ENCODE assay signal across 34 cellular contexts in genomic region chr1:196667131-196667530, GRCh38. TPM values are rescaled to one million over a fixed set of nuclear protein-coding genes. Genes with fewer than 3 reads are reported as not detected.
"Had no signal": no experiment of that assay in that cellular context is flagged by ENCODE, and none has a peak within 500 bp of the region (broad histone marks: within the 10 kb centered on the region; RNA-seq: fewer than 3 reads in every experiment).

No MANE protein-coding gene starts in this region.

- H3K4me1 ChIP-seq: adrenal gland, breast epithelium, colonic mucosa, esophagus muscularis mucosa, foreskin keratinocyte, gastrocnemius medialis, heart left ventricle had no signal

- H3K4me3 ChIP-seq: adrenal gland, breast epithelium, cardiac muscle cell, colonic mucosa, esophagus muscularis mucosa, gastrocnemius medialis, heart left ventricle had no signal

- H3K27me3 ChIP-seq: adrenal gland, breast epithelium, cardiac muscle cell, colonic mucosa, esophagus muscularis mucosa, foreskin keratinocyte, gastrocnemius medialis, heart left ventricle had no signal

- DNase-seq: activated CD4-positive, alpha-beta memory T cell treated with anti-CD3 and anti-CD28 coated beads for 36 hours; activated CD4-positive, alpha-beta T cell treated with anti-CD3 and anti-CD28 coated beads for 36 hours; activated CD4-positive, alpha-beta T cell treated with anti-CD3 and anti-CD28 coated beads, Interleukin-2, amount 10 ng/mL, durations not matched to agents 24 days and 14 days; activated CD4-positive, CD25-positive, alpha-beta regulatory T cell; activated CD4-positive, CD25-positive, alpha-beta regulatory T cell treated with anti-CD3 and anti-CD28 coated beads, Interleukin-2, amount 50 U/mL, for 72 hours; activated CD8-positive, alpha-beta memory T cell treated with anti-CD3 and anti-CD28 coated beads, Interleukin-2, amount 10 ng/mL, durations not matched to agents 7 days and 5 days; activated CD8-positive, alpha-beta memory T cell treated with anti-CD3 and anti-CD28 coated beads, Interleukin-2, amount 50 U/mL, for 4 hours; activated CD8-positive, alpha-beta T cell treated with anti-CD3 and anti-CD28 coated beads, Interleukin-2, amount 10 ng/mL, durations not matched to agents 7 days and 5 days; activated effector memory CD4-positive, alpha-beta T cell treated with anti-CD3 and anti-CD28 coated beads, Interleukin-2, amount 50 U/mL, for 16 hours; activated naive CD4-positive, alpha-beta T cell treated with anti-CD3 and anti-CD28 coated beads for 36 hours; activated naive CD8-positive, alpha-beta T cell treated with anti-CD3 and anti-CD28 coated beads for 36 hours; activated naive CD8-positive, alpha-beta T cell treated with anti-CD3 and anti-CD28 coated beads, Interleukin-2, amount 50 U/mL, for 24 hours; activated T-cell treated with anti-CD3 and anti-CD28 coated beads, Interleukin-2, amount 50 U/mL, for 1 hour; activated T-cell treated with anti-CD3 and anti-CD28 coated beads, Interleukin-2, amount 50 U/mL, for 48 hours; adrenal gland; amygdala; aorta; central memory CD4-positive, alpha-beta T cell; cerebellar nuclear complex; colonic mucosa; effector CD8-positive, alpha-beta T cell; endodermal cell; erythroblast; gastrocnemius medialis; glutamatergic neuron; heart left ventricle; T-helper 2 cell had no signal

- ATAC-seq: activated CD4-positive, alpha-beta T cell treated with anti-CD3 and anti-CD28 coated beads for 36 hours; activated CD8-positive, alpha-beta memory T cell treated with anti-CD3 and anti-CD28 coated beads, Interleukin-2, amount 10 ng/mL, durations not matched to agents 7 days and 5 days; activated CD8-positive, alpha-beta T cell treated with anti-CD3 and anti-CD28 coated beads, Interleukin-2, amount 10 ng/mL, durations not matched to agents 7 days and 5 days; activated naive CD8-positive, alpha-beta T cell treated with anti-CD3 and anti-CD28 coated beads, Interleukin-2, amount 50 U/mL, for 24 hours; foreskin keratinocyte; gastrocnemius medialis; heart left ventricle had no signal

- H3K9me3 ChIP-seq: adrenal gland, breast epithelium, colonic mucosa, gastrocnemius medialis had no signal

- H3K27ac ChIP-seq: adrenal gland, breast epithelium, cardiac muscle cell, colonic mucosa, esophagus muscularis mucosa, foreskin keratinocyte, gastrocnemius medialis, heart left ventricle had no signal

- H3K36me3 ChIP-seq: adrenal gland, breast epithelium, cardiac muscle cell, colonic mucosa, esophagus muscularis mucosa, gastrocnemius medialis, heart left ventricle had no signal

RNA-seq across cellular contexts. Expression of gene CFH, which starts 15.3 kb away (rescaled TPM):
- total RNA-seq: activated naive CD4-positive, alpha-beta T cell treated with anti-CD3 and anti-CD28 coated beads for 36 hours; endodermal cell had no signal

RNA-seq across cellular contexts. Expression of gene KCNT2, which starts 58.9 kb away (rescaled TPM):
- total RNA-seq: activated CD4-positive, alpha-beta memory T cell treated with anti-CD3 and anti-CD28 coated beads for 36 hours; activated CD4-positive, alpha-beta T cell treated with anti-CD3 and anti-CD28 coated beads, Interleukin-2, amount 10 ng/mL, durations not matched to agents 24 days and 14 days; activated CD8-positive, alpha-beta memory T cell treated with anti-CD3 and anti-CD28 coated beads for 36 hours; activated CD8-positive, alpha-beta memory T cell treated with anti-CD3 and anti-CD28 coated beads, Interleukin-2, amount 10 ng/mL, durations not matched to agents 7 days and 5 days; activated CD8-positive, alpha-beta T cell treated with anti-CD3 and anti-CD28 coated beads, Interleukin-2, amount 10 ng/mL, durations not matched to agents 7 days and 5 days; activated naive CD4-positive, alpha-beta T cell treated with anti-CD3 and anti-CD28 coated beads for 36 hours; activated naive CD8-positive, alpha-beta T cell treated with anti-CD3 and anti-CD28 coated beads for 36 hours; activated T-helper 1 cell treated with anti-CD3 and anti-CD28 coated beads, Interleukin-12 subunit alpha, Interleukin-12 subunit beta, Interleukin-2, Interleukin-4 antibody, amounts not matched to agents 30 ng/mL and 10 ng/mL and 1 ng/mL, durations not matched to agents 14 hours and 24 hours and 36 hours; activated T-helper 2 cell treated with anti-CD3 and anti-CD28 coated beads, Interferon-gamma antibody, Interleukin-2, Interleukin-4, amounts not matched to agents 10 μg/mL and 5 μg/mL and 100 μg/mL, durations not matched to agents 14 hours and 24 hours and 36 hours; foreskin keratinocyte had no signal
- polyA plus RNA-seq: foreskin keratinocyte had no signal
